In the genomic region with DNA sequence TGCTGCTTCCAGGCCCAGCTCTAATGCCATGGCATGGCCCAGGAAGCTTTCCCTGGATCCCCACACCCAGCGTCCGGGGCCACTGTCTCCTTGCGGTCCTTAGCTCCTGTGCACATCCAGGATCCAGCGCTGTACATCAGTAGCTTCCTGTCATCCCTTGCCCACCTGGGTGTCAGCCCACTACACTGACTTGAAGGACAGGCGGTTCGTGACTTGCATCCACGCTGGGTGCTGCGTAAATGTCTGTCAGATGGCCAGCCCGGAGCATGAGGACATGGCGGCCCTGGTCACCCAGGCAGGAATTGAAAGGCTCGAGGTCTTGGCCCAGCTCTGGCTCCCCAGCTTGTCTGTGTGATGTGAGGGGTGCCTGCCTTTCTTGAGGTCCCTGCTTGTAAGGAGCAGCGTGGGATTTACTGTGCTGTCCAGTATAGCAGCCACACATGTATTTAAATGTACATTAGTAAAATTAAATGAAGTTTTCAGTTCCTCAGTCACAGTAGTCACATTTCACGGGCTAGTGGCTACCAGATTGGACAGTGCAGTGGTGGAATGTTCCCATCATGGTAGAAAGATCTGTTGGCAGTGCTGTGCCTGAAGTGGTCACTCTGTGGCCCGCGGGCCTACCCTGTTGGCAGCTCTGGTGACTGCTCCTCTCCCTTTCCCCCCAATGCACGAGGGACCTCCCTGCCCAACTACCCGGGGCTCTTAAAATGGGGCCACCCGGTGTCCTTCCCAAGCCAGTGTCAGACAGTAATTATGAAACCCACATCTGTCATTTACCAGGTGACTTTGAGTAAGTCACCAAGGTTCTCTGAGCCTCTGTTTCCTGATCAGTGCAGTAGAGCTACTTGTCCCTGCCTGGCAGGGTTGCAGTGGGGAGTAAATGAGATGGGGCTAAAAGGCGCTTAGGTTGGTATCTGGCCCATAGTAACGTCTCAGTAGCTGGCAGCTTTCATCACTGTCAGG, we compare ENCODE assay signal across 8 cellular contexts.
DNase-seq lines count a peak whose midpoint lies in the region; ATAC-seq and TF ChIP-seq lines count a peak whose summit lies in the region.

No MANE protein-coding gene starts in this region.

- H3K36me3 ChIP-seq in PC-3 (ENCODE audit: low read depth, low read length) = 0 out of 2 replicates have a peak, but pooled peaks cover 3% of the 10 kb centered on the region

- ATAC-seq in HG02938 (IDR thresholded peaks at IDR 0.05; ENCODE audit: unreplicated experiment) (peak; percentile 64), PC-3 (no peak), WTC11 (no peak)
- peak; percentile 77 for ATAC-seq in stimulated activated memory B cell treated with anti-CD40 and anti-IgM and Interleukin-4, amounts not matched to agents 10 μg/mL and 1 μg/mL and 100 μg/mL, for 72 hours

- H3K9me3 Mint-ChIP-seq in activated T-helper 1 cell treated with anti-CD3 and anti-CD28 coated beads, Interleukin-12 subunit alpha, Interleukin-12 subunit beta, Interleukin-2, Interleukin-4 antibody, amounts not matched to agents 30 ng/mL and 10 ng/mL and 1 ng/mL, durations not matched to agents 14 hours and 24 hours and 36 hours = no peaks in the 10 kb centered on the region
- no peaks in the 10 kb centered on the region for H3K9me3 Mint-ChIP-seq in stimulated activated memory B cell treated with anti-CD40 and anti-IgM and Interleukin-4, amounts not matched to agents 10 μg/mL and 1 μg/mL and 100 μg/mL, for 72 hours
- H3K9me3 Mint-ChIP-seq in WTC11 = no peaks in the 10 kb centered on the region

- peak; percentile 30 for DNase-seq in activated CD4-positive, alpha-beta T cell treated with anti-CD3 and anti-CD28 coated beads for 48 hours
- DNase-seq in activated CD4-positive, alpha-beta T cell treated with anti-CD3 and anti-CD28 coated beads, Interleukin-2, amount 50 U/mL, for 1 hour = no peak
- peak; percentile 25 for DNase-seq in activated T-helper 1 cell treated with anti-CD3 and anti-CD28 coated beads, Interleukin-12 subunit alpha, Interleukin-12 subunit beta, Interleukin-2, Interleukin-4 antibody, amounts not matched to agents 30 ng/mL and 10 ng/mL and 1 ng/mL, durations not matched to agents 14 hours and 24 hours and 36 hours (ENCODE audit: low spot score)
- DNase-seq in PC-3 (no peak), NCI-H82 treated with DMSO at 0.1 percent for 48 hours (lab: John Stamatoyannopoulos, UW; ENCODE audit: unreplicated experiment) (no peak), WTC11 (ENCODE audit: low spot score) (no peak)

- no peaks in the 10 kb centered on the region for H3K9me2 ChIP-seq in PC-3 (replicated peaks; ENCODE audit: low read length)

- H3K9ac ChIP-seq in PC-3 (ENCODE audit: low read length) = no peak overlapping the region

- H4K20me1 ChIP-seq in PC-3 (ENCODE audit: low read length) = no peaks in the 10 kb centered on the region

- no peaks in the 10 kb centered on the region for H3K9me3 ChIP-seq in PC-3 (ENCODE audit: low read length)

- H3K36me3 Mint-ChIP-seq in activated T-helper 1 cell treated with anti-CD3 and anti-CD28 coated beads, Interleukin-12 subunit alpha, Interleukin-12 subunit beta, Interleukin-2, Interleukin-4 antibody, amounts not matched to agents 30 ng/mL and 10 ng/mL and 1 ng/mL, durations not matched to agents 14 hours and 24 hours and 36 hours (ENCODE audit: low read depth) = peaks cover 14% of the 10 kb centered on the region
- H3K36me3 Mint-ChIP-seq in stimulated activated memory B cell treated with anti-CD40 and anti-IgM and Interleukin-4, amounts not matched to agents 10 μg/mL and 1 μg/mL and 100 μg/mL, for 72 hours = peaks cover 45% of the 10 kb centered on the region
- no peaks in the 10 kb centered on the region for H3K36me3 Mint-ChIP-seq in WTC11

- no peaks in the 10 kb centered on the region for H3F3A ChIP-seq in PC-3 (ENCODE audit: low read length, unreplicated experiment)

- H3K4me1 ChIP-seq in PC-3 (ENCODE audit: insufficient read depth, low read length) = no peaks in the 10 kb centered on the region

- no TSS peak for BruUV-seq in PC-3 (replicated peaks; lab: Mats Ljungman, UMichigan)

- no peak overlapping the region for H3K27ac ChIP-seq in PC-3 (ENCODE audit: low read length)

- TF ChIP-seq CTCF in PC-3 (conservative IDR thresholded peaks at IDR 0.05; ENCODE audit: low read depth, low read length) = no peak
- no peak for TF ChIP-seq CTCF in WTC11 (IDR thresholded peaks at IDR 0.05)

- no peaks in the 10 kb centered on the region for H3K27me3 ChIP-seq in PC-3 (ENCODE audit: low read length)

- CTCF ChIA-PET in PC-3 (lab: Charles Lee) = interaction anchor here (0.5 kb wide), 1 partner anchor 802 kb away, joined by 3 read pairs; no protein-coding TSS in a partner anchor
- CTCF ChIA-PET in WTC11 (lab: Charles Lee) = interaction anchor here (1.4 kb wide), 1 partner anchor 19 kb away, joined by 4 read pairs; no protein-coding TSS in a partner anchor

- no peaks in the 10 kb centered on the region for H3K27me3 Mint-ChIP-seq in activated T-helper 1 cell treated with anti-CD3 and anti-CD28 coated beads, Interleukin-12 subunit alpha, Interleukin-12 subunit beta, Interleukin-2, Interleukin-4 antibody, amounts not matched to agents 30 ng/mL and 10 ng/mL and 1 ng/mL, durations not matched to agents 14 hours and 24 hours and 36 hours (ENCODE audit: insufficient read depth)
- H3K27me3 Mint-ChIP-seq in stimulated activated memory B cell treated with anti-CD40 and anti-IgM and Interleukin-4, amounts not matched to agents 10 μg/mL and 1 μg/mL and 100 μg/mL, for 72 hours = no peaks in the 10 kb centered on the region
- peaks cover 13% of the 10 kb centered on the region for H3K27me3 Mint-ChIP-seq in WTC11 (ENCODE audit: low read depth)

- peak overlapping the region; percentile 51 for H3K4me3 Mint-ChIP-seq in activated T-helper 1 cell treated with anti-CD3 and anti-CD28 coated beads, Interleukin-12 subunit alpha, Interleukin-12 subunit beta, Interleukin-2, Interleukin-4 antibody, amounts not matched to agents 30 ng/mL and 10 ng/mL and 1 ng/mL, durations not matched to agents 14 hours and 24 hours and 36 hours
- peak overlapping the region; percentile 79 for H3K4me3 Mint-ChIP-seq in stimulated activated memory B cell treated with anti-CD40 and anti-IgM and Interleukin-4, amounts not matched to agents 10 μg/mL and 1 μg/mL and 100 μg/mL, for 72 hours
- H3K4me3 Mint-ChIP-seq in WTC11 = no peak overlapping the region

- peaks cover 72% of the 10 kb centered on the region for H3K4me1 Mint-ChIP-seq in activated T-helper 1 cell treated with anti-CD3 and anti-CD28 coated beads, Interleukin-12 subunit alpha, Interleukin-12 subunit beta, Interleukin-2, Interleukin-4 antibody, amounts not matched to agents 30 ng/mL and 10 ng/mL and 1 ng/mL, durations not matched to agents 14 hours and 24 hours and 36 hours (ENCODE audit: low read depth)
- H3K4me1 Mint-ChIP-seq in stimulated activated memory B cell treated with anti-CD40 and anti-IgM and Interleukin-4, amounts not matched to agents 10 μg/mL and 1 μg/mL and 100 μg/mL, for 72 hours = peaks cover 100% of the 10 kb centered on the region
- peaks cover 6% of the 10 kb centered on the region for H3K4me1 Mint-ChIP-seq in WTC11

- H3K27ac Mint-ChIP-seq in activated T-helper 1 cell treated with anti-CD3 and anti-CD28 coated beads, Interleukin-12 subunit alpha, Interleukin-12 subunit beta, Interleukin-2, Interleukin-4 antibody, amounts not matched to agents 30 ng/mL and 10 ng/mL and 1 ng/mL, durations not matched to agents 14 hours and 24 hours and 36 hours = peak overlapping the region; percentile 91
- H3K27ac Mint-ChIP-seq in stimulated activated memory B cell treated with anti-CD40 and anti-IgM and Interleukin-4, amounts not matched to agents 10 μg/mL and 1 μg/mL and 100 μg/mL, for 72 hours = peak overlapping the region; percentile 97
- no peak overlapping the region; the same call in 1 of the 2 replicates for H3K27ac Mint-ChIP-seq in WTC11

- H3K79me2 ChIP-seq in PC-3 (ENCODE audit: low read length) = 0 out of 2 replicates have a peak, but pooled peaks cover 1% of the 10 kb centered on the region

- intact Hi-C loops in activated T-helper 1 cell treated with anti-CD3 and anti-CD28 coated beads, Interleukin-12 subunit alpha, Interleukin-12 subunit beta, Interleukin-2, Interleukin-4 antibody, amounts not matched to agents 30 ng/mL and 10 ng/mL and 1 ng/mL, durations not matched to agents 14 hours and 24 hours and 36 hours (cut with micrococcal nuclease) = loop anchor here (1.0 to 10.0 kb wide), 4 partner anchors 17 to 1215 kb away; a partner anchor contains a TSS
- intact Hi-C loops in PC-3 (cut with micrococcal nuclease) = no loop called here

- no peak overlapping the region for H3K4me3 ChIP-seq in PC-3 (ENCODE audit: low read length)

- H2AFZ ChIP-seq in PC-3 (ENCODE audit: low read length) = no peak overlapping the region

- POLR2A ChIA-PET in PC-3 (lab: Charles Lee; ENCODE audit: unreplicated experiment) (interaction anchor here (0.6 to 0.7 kb wide), 2 partner anchors 24 to 99 kb away, joined by 4 read pairs; no protein-coding TSS in a partner anchor), WTC11 (lab: Charles Lee) (no interaction called here)

- H3K4me2 ChIP-seq in PC-3 (ENCODE audit: low read length) = no peak overlapping the region

TF ChIP-seq in WTC11, 78 proteins besides CTCF, POLR2A, EP300 and RAD21 (continues in another document):
- TF ChIP-seq ZNF219 (CRISPR knock-in tag; IDR thresholded peaks at IDR 0.05; ENCODE audit: borderline replicate concordance) (no peak), IRF2 (CRISPR knock-in tag; IDR thresholded peaks at IDR 0.05; ENCODE audit: borderline replicate concordance, low read depth) (no peak)
- TF ChIP-seq, protein P1, sequence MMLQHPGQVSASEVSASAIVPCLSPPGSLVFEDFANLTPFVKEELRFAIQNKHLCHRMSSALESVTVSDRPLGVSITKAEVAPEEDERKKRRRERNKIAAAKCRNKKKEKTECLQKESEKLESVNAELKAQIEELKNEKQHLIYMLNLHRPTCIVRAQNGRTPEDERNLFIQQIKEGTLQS (CRISPR knock-in tag; conservative IDR thresholded peaks at IDR 0.05) = no peak
- TF ChIP-seq, protein P2, sequence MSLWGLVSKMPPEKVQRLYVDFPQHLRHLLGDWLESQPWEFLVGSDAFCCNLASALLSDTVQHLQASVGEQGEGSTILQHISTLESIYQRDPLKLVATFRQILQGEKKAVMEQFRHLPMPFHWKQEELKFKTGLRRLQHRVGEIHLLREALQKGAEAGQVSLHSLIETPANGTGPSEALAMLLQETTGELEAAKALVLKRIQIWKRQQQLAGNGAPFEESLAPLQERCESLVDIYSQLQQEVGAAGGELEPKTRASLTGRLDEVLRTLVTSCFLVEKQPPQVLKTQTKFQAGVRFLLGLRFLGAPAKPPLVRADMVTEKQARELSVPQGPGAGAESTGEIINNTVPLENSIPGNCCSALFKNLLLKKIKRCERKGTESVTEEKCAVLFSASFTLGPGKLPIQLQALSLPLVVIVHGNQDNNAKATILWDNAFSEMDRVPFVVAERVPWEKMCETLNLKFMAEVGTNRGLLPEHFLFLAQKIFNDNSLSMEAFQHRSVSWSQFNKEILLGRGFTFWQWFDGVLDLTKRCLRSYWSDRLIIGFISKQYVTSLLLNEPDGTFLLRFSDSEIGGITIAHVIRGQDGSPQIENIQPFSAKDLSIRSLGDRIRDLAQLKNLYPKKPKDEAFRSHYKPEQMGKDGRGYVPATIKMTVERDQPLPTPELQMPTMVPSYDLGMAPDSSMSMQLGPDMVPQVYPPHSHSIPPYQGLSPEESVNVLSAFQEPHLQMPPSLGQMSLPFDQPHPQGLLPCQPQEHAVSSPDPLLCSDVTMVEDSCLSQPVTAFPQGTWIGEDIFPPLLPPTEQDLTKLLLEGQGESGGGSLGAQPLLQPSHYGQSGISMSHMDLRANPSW (CRISPR knock-in tag; conservative IDR thresholded peaks at IDR 0.05; ENCODE audit: low read depth) = no peak

Comparison
In these comparisons a context has a peak if more than half of its experiments do, and no peak if none do; other contexts are left out.
1. DNase-seq: peak in activated CD4-positive, alpha-beta T cell treated with anti-CD3 and anti-CD28 coated beads for 48 hours (single experiment) and activated T-helper 1 cell treated with anti-CD3 and anti-CD28 coated beads, Interleukin-12 subunit alpha, Interleukin-12 subunit beta, Interleukin-2, Interleukin-4 antibody, amounts not matched to agents 30 ng/mL and 10 ng/mL and 1 ng/mL, durations not matched to agents 14 hours and 24 hours and 36 hours (single experiment); none in activated CD4-positive, alpha-beta T cell treated with anti-CD3 and anti-CD28 coated beads, Interleukin-2, amount 50 U/mL, for 1 hour (single experiment), PC-3 (single experiment), NCI-H82 treated with DMSO at 0.1 percent for 48 hours (single experiment) and WTC11 (single experiment).
2. ATAC-seq: peak in HG02938 (single experiment) and stimulated activated memory B cell treated with anti-CD40 and anti-IgM and Interleukin-4, amounts not matched to agents 10 μg/mL and 1 μg/mL and 100 μg/mL, for 72 hours (single experiment); none in PC-3 (single experiment) and WTC11 (single experiment).